In genomic region chr14:58275527-58276190, GRCh38 we compare ENCODE assay signal across 15 cellular contexts. TPM values are rescaled to one million over a fixed set of nuclear protein-coding genes. Genes with fewer than 3 reads are reported as not detected.
A peak's percentile ranks its signal among the peaks of the same experiment; 100 is the strongest.
DNase-seq lines count a peak whose midpoint lies in the region; ATAC-seq and TF ChIP-seq lines count a peak whose summit lies in the region.
"Had no signal": no experiment of that assay in that cellular context is flagged by ENCODE, and none has a peak within 500 bp of the region (broad histone marks: within the 10 kb centered on the region; RNA-seq: fewer than 3 reads in every experiment).

No MANE protein-coding gene starts in this region.

- H3K4me1 Mint-ChIP-seq in activated T-cell treated with anti-CD3 and anti-CD28 coated beads, Interleukin-2, amount 50 U/mL, for 72 hours (ENCODE audit: low read depth), result peaks cover 56% of the 10 kb centered on the region
- no peaks in the 10 kb centered on the region for H3K4me1 Mint-ChIP-seq in WTC11
- peaks cover 39% of the 10 kb centered on the region for H3K4me1 Mint-ChIP-seq in stimulated activated memory B cell treated with anti-CD40 and anti-IgM and Interleukin-4, amounts not matched to agents 10 μg/mL and 1 μg/mL and 100 μg/mL, for 72 hours

- H3K4me3 ChIP-seq in fibroblast of mammary gland (ENCODE audit: control insufficient read depth, low read depth, low read length), result no peak overlapping the region
- H3K4me3 ChIP-seq: lower lobe of right lung, vagina had no signal

- CTCF ChIA-PET in WTC11 (lab: Charles Lee), result no interaction called here

- peak overlapping the region; percentile 98 for H3K27ac Mint-ChIP-seq in activated T-cell treated with anti-CD3 and anti-CD28 coated beads, Interleukin-2, amount 50 U/mL, for 72 hours
- peak overlapping the region; percentile 37; the same call in 1 of the 2 replicates for H3K27ac Mint-ChIP-seq in WTC11
- H3K27ac Mint-ChIP-seq in stimulated activated memory B cell treated with anti-CD40 and anti-IgM and Interleukin-4, amounts not matched to agents 10 μg/mL and 1 μg/mL and 100 μg/mL, for 72 hours, result peak overlapping the region; percentile 70

- TF ChIP-seq CTCF in WTC11 (IDR thresholded peaks at IDR 0.05), result no peak
- no peak for TF ChIP-seq CTCF in fibroblast of mammary gland (conservative IDR thresholded peaks at IDR 0.05; ENCODE audit: control insufficient read depth, insufficient read depth, low read depth, low read length)

- ATAC-seq in activated T-cell treated with anti-CD3 and anti-CD28 coated beads, Interleukin-2, amount 50 U/mL, for 72 hours (replicated peaks in 1 of 2), result peak; percentile 43 to 56
- ATAC-seq in WTC11, result no peak
- no peak for ATAC-seq in stimulated activated memory B cell treated with anti-CD40 and anti-IgM and Interleukin-4, amounts not matched to agents 10 μg/mL and 1 μg/mL and 100 μg/mL, for 72 hours
- no peak for ATAC-seq in GM18867 (IDR thresholded peaks at IDR 0.05; ENCODE audit: unreplicated experiment)
- ATAC-seq in HG02938 (IDR thresholded peaks at IDR 0.05; ENCODE audit: unreplicated experiment), result no peak
- ATAC-seq: lower lobe of right lung had no signal

- no peak overlapping the region for H3K27ac ChIP-seq in substantia nigra (ENCODE audit: low read depth, low read length, poor library complexity, severe bottlenecking)
- H3K27ac ChIP-seq: brain microvascular endothelial cell, lower lobe of right lung, parathyroid adenoma, vagina had no signal

- POLR2A ChIA-PET in WTC11 (lab: Charles Lee), result no interaction called here

- H3K9me3 Mint-ChIP-seq in activated T-cell treated with anti-CD3 and anti-CD28 coated beads, Interleukin-2, amount 50 U/mL, for 72 hours, result no peaks in the 10 kb centered on the region
- no peaks in the 10 kb centered on the region for H3K9me3 Mint-ChIP-seq in WTC11
- no peaks in the 10 kb centered on the region for H3K9me3 Mint-ChIP-seq in stimulated activated memory B cell treated with anti-CD40 and anti-IgM and Interleukin-4, amounts not matched to agents 10 μg/mL and 1 μg/mL and 100 μg/mL, for 72 hours

- peaks cover 5 to 41% of the 10 kb centered on the region in 2 donors for H3K36me3 Mint-ChIP-seq in activated T-cell treated with anti-CD3 and anti-CD28 coated beads, Interleukin-2, amount 50 U/mL, for 72 hours (ENCODE audit: insufficient read depth in 2 of 2)
- peaks cover 37% of the 10 kb centered on the region for H3K36me3 Mint-ChIP-seq in WTC11
- H3K36me3 Mint-ChIP-seq in stimulated activated memory B cell treated with anti-CD40 and anti-IgM and Interleukin-4, amounts not matched to agents 10 μg/mL and 1 μg/mL and 100 μg/mL, for 72 hours, result peaks cover 54% of the 10 kb centered on the region

- H3K27me3 Mint-ChIP-seq in activated T-cell treated with anti-CD3 and anti-CD28 coated beads, Interleukin-2, amount 50 U/mL, for 72 hours (ENCODE audit: low read depth), result no peaks in the 10 kb centered on the region
- H3K27me3 Mint-ChIP-seq in WTC11 (ENCODE audit: low read depth), result no peaks in the 10 kb centered on the region
- H3K27me3 Mint-ChIP-seq in stimulated activated memory B cell treated with anti-CD40 and anti-IgM and Interleukin-4, amounts not matched to agents 10 μg/mL and 1 μg/mL and 100 μg/mL, for 72 hours, result no peaks in the 10 kb centered on the region

- no peak for DNase-seq in activated T-cell treated with anti-CD3 and anti-CD28 coated beads, Interleukin-2, amount 50 U/mL, for 72 hours
- DNase-seq in activated T-cell treated with anti-CD3 and anti-CD28 coated beads for 4 hours (no peak), WTC11 (ENCODE audit: low spot score) (no peak), fibroblast of mammary gland (ENCODE audit: low read depth) (peak; percentile 16), substantia nigra (lab: John Stamatoyannopoulos, UW) (no peak)
- DNase-seq: brain microvascular endothelial cell; DMS79 treated with DMSO at 0.1 percent for 48 hours; lower lobe of right lung; NCI-H2171; stimulated activated CD4-positive, alpha-beta T cell treated with anti-CD3 and anti-CD28 coated beads, Interleukin-15, amount 100 ng/mL, for 24 hours had no signal

- peak overlapping the region; percentile 60 to 89 for H3K4me3 Mint-ChIP-seq in activated T-cell treated with anti-CD3 and anti-CD28 coated beads, Interleukin-2, amount 50 U/mL, for 72 hours
- H3K4me3 Mint-ChIP-seq in WTC11, result no peak overlapping the region
- no peak overlapping the region for H3K4me3 Mint-ChIP-seq in stimulated activated memory B cell treated with anti-CD40 and anti-IgM and Interleukin-4, amounts not matched to agents 10 μg/mL and 1 μg/mL and 100 μg/mL, for 72 hours

TF ChIP-seq in WTC11, 78 proteins besides CTCF, POLR2A, EP300 and RAD21 (continues in another document):
- TF ChIP-seq E2F5 (CRISPR knock-in tag; IDR thresholded peaks at IDR 0.05) (no peak), NFATC4 (CRISPR knock-in tag; IDR thresholded peaks at IDR 0.05) (no peak), MAX (CRISPR knock-in tag; IDR thresholded peaks at IDR 0.05) (no peak), MLX (CRISPR knock-in tag; IDR thresholded peaks at IDR 0.05) (no peak), CDX4 (CRISPR knock-in tag; IDR thresholded peaks at IDR 0.05; ENCODE audit: borderline replicate concordance) (no peak), AFF4 (CRISPR knock-in tag; IDR thresholded peaks at IDR 0.05; ENCODE audit: borderline replicate concordance) (no peak), JUN (CRISPR knock-in tag; IDR thresholded peaks at IDR 0.05) (no peak)

RNA-seq across cellular contexts. Expression of gene ARID4A, which starts 22.7 kb away (rescaled TPM):
- total RNA-seq in activated T-cell treated with anti-CD3 and anti-CD28 coated beads, Interleukin-2, amount 50 U/mL, for 72 hours, result 10 to 100 TPM; 33.9 to 42.2 TPM
- total RNA-seq in WTC11 (2021), result 12.5 to 15.0 TPM (median 12.6 TPM) in 3 replicates

RNA-seq across cellular contexts. Expression of gene PSMA3, which starts 31.0 kb away (rescaled TPM):
- total RNA-seq in activated T-cell treated with anti-CD3 and anti-CD28 coated beads, Interleukin-2, amount 50 U/mL, for 72 hours, result 100 to 1,000 TPM; 177 to 194 TPM
- total RNA-seq in WTC11 (2021), result 260 to 286 TPM (median 270 TPM) in 3 replicates

Comparison
In these comparisons a context has a peak if more than half of its experiments do, and no peak if none do; other contexts are left out.
1. ATAC-seq: peak in activated T-cell treated with anti-CD3 and anti-CD28 coated beads, Interleukin-2, amount 50 U/mL, for 72 hours (2 of 2); none in WTC11 (single experiment), stimulated activated memory B cell treated with anti-CD40 and anti-IgM and Interleukin-4, amounts not matched to agents 10 μg/mL and 1 μg/mL and 100 μg/mL, for 72 hours (single experiment), GM18867 (single experiment) and HG02938 (single experiment).
2. H3K27ac Mint-ChIP-seq: peak in every context shown above with its lines; median percentile 98 in activated T-cell treated with anti-CD3 and anti-CD28 coated beads, Interleukin-2, amount 50 U/mL, for 72 hours; 70 in stimulated activated memory B cell treated with anti-CD40 and anti-IgM and Interleukin-4, amounts not matched to agents 10 μg/mL and 1 μg/mL and 100 μg/mL, for 72 hours; 37 in WTC11.
3. H3K4me3 Mint-ChIP-seq: peak in activated T-cell treated with anti-CD3 and anti-CD28 coated beads, Interleukin-2, amount 50 U/mL, for 72 hours (2 of 2); none in WTC11 (single experiment) and stimulated activated memory B cell treated with anti-CD40 and anti-IgM and Interleukin-4, amounts not matched to agents 10 μg/mL and 1 μg/mL and 100 μg/mL, for 72 hours (single experiment).